Comparison of ENCODE assay signal across 12 cellular contexts in the genomic region with DNA sequence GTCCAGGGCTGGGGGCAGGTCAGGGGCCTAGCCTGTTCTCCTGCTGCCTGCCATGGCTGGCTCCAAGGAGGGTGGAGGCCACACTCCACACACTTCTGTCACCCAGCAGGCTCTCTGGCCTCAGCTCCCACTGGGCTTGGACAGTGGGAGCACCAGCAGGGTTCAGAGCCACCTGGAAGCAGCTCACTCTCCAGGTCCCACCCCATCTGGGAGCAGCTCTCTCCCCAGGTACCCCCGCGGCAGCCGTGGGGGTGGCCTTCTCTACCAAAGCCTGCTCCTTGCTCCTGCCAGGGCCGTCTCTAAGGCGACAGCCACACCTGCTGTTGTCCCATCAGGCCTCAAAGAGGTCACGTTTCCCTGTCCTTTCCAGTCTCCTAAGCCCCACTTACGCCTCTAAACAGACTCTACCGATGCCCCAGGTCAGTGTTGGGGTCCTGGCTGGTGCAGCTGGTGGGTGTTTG.
DNase-seq lines count a peak whose midpoint lies in the region; ATAC-seq lines count a peak whose summit lies in the region.
"Had no signal": no experiment of that assay in that cellular context is flagged by ENCODE, and none has a peak within 500 bp of the region (broad histone marks: within the 10 kb centered on the region; RNA-seq: fewer than 3 reads in every experiment).

No MANE protein-coding gene starts in this region.

- peaks cover 11% of the 10 kb centered on the region for H3K4me1 Mint-ChIP-seq in activated naive CD4-positive, alpha-beta T cell treated with anti-CD3 and anti-CD28 coated beads, Interleukin-2, amount 50 U/mL, for 24 hours
- H3K4me1 Mint-ChIP-seq in stimulated activated naive B cell treated with anti-CD40 and anti-IgM and Interleukin-4, amounts not matched to agents 10 μg/mL and 1 μg/mL and 100 μg/mL, for 72 hours = peaks cover 17 to 24% of the 10 kb centered on the region in 2 donors

- peaks cover 21% of the 10 kb centered on the region for H3K27me3 Mint-ChIP-seq in activated naive CD4-positive, alpha-beta T cell treated with anti-CD3 and anti-CD28 coated beads, Interleukin-2, amount 50 U/mL, for 24 hours
- H3K27me3 Mint-ChIP-seq in stimulated activated naive B cell treated with anti-CD40 and anti-IgM and Interleukin-4, amounts not matched to agents 10 μg/mL and 1 μg/mL and 100 μg/mL, for 72 hours = peaks cover 47 to 54% of the 10 kb centered on the region in 2 donors

- no peak for DNase-seq in activated naive CD4-positive, alpha-beta T cell (lab: John Stamatoyannopoulos, UW)
- DNase-seq in SHP77 treated with DMSO at 0.1 percent for 48 hours (lab: John Stamatoyannopoulos, UW) (peak; percentile 55), islet precursor cell (peak; percentile 46), dermis blood vessel endothelial cell (no peak), foreskin melanocyte (no peak), NCI-H187 (lab: John Stamatoyannopoulos, UW) (no peak)
- no peak for DNase-seq in stimulated activated naive B cell treated with anti-CD40 and anti-IgM and Interleukin-4, amounts not matched to agents 10 μg/mL and 1 μg/mL and 100 μg/mL, for 72 hours
- DNase-seq: activated naive CD4-positive, alpha-beta T cell treated with Interleukin-2 at 50 U/mL for 16 hours; MV-4-11; occipital lobe had no signal

- no peak for ATAC-seq in stimulated activated naive B cell treated with anti-CD40 and anti-IgM and Interleukin-4, amounts not matched to agents 10 μg/mL and 1 μg/mL and 100 μg/mL, for 72 hours (replicated peaks)

- H3K36me3 Mint-ChIP-seq in activated naive CD4-positive, alpha-beta T cell treated with anti-CD3 and anti-CD28 coated beads, Interleukin-2, amount 50 U/mL, for 24 hours = no peaks in the 10 kb centered on the region
- no peaks in the 10 kb centered on the region for H3K36me3 Mint-ChIP-seq in stimulated activated naive B cell treated with anti-CD40 and anti-IgM and Interleukin-4, amounts not matched to agents 10 μg/mL and 1 μg/mL and 100 μg/mL, for 72 hours

- peak overlapping the region; percentile 54 for H3K4me3 Mint-ChIP-seq in activated naive CD4-positive, alpha-beta T cell treated with anti-CD3 and anti-CD28 coated beads, Interleukin-2, amount 50 U/mL, for 24 hours
- H3K4me3 Mint-ChIP-seq in stimulated activated naive B cell treated with anti-CD40 and anti-IgM and Interleukin-4, amounts not matched to agents 10 μg/mL and 1 μg/mL and 100 μg/mL, for 72 hours = peak overlapping the region; percentile 72

- H3K27ac Mint-ChIP-seq in activated naive CD4-positive, alpha-beta T cell treated with anti-CD3 and anti-CD28 coated beads, Interleukin-2, amount 50 U/mL, for 24 hours = peak overlapping the region; percentile 17
- H3K27ac Mint-ChIP-seq in stimulated activated naive B cell treated with anti-CD40 and anti-IgM and Interleukin-4, amounts not matched to agents 10 μg/mL and 1 μg/mL and 100 μg/mL, for 72 hours = no peak overlapping the region
- H3K27ac Mint-ChIP-seq: memory B cell had no signal

- H3K9me3 Mint-ChIP-seq in activated naive CD4-positive, alpha-beta T cell treated with anti-CD3 and anti-CD28 coated beads, Interleukin-2, amount 50 U/mL, for 24 hours = no peaks in the 10 kb centered on the region
- H3K9me3 Mint-ChIP-seq in stimulated activated naive B cell treated with anti-CD40 and anti-IgM and Interleukin-4, amounts not matched to agents 10 μg/mL and 1 μg/mL and 100 μg/mL, for 72 hours = no peaks in the 10 kb centered on the region
- H3K9me3 Mint-ChIP-seq: memory B cell had no signal

Comparison
In these comparisons a context has a peak if more than half of its experiments do, and no peak if none do; other contexts are left out.
1. DNase-seq: peak in SHP77 treated with DMSO at 0.1 percent for 48 hours (single experiment) and islet precursor cell (single experiment); none in activated naive CD4-positive, alpha-beta T cell (0 of 4), stimulated activated naive B cell treated with anti-CD40 and anti-IgM and Interleukin-4, amounts not matched to agents 10 μg/mL and 1 μg/mL and 100 μg/mL, for 72 hours (single experiment), dermis blood vessel endothelial cell (single experiment), foreskin melanocyte (single experiment) and NCI-H187 (0 of 2).